8 cellular contexts compared by ENCODE assay signal in genomic region chr3:100041328-100041749, GRCh38.
DNase-seq lines count a peak whose midpoint lies in the region; ATAC-seq lines count a peak whose summit lies in the region.

No MANE protein-coding gene starts in this region.

- H2AFZ ChIP-seq in GM23248 = no peak overlapping the region

- H3K9me3 ChIP-seq in GM23248 (ENCODE audit: low read depth) = no peaks in the 10 kb centered on the region
- H3K9me3 ChIP-seq in skeletal muscle tissue (ENCODE audit: control insufficient read depth in 3 of 3, low read length in 3 of 3) = no peaks in the 10 kb centered on the region

- H3K4me2 ChIP-seq in GM23248 (ENCODE audit: unreplicated experiment) = peak overlapping the region; percentile 74

- H3K27ac ChIP-seq in GM23248 (peak overlapping the region; percentile 96), angular gyrus (ENCODE audit: low read depth, low read length) (peak overlapping the region; percentile 52), skeletal muscle tissue (ENCODE audit: low read depth, low read length) (peak overlapping the region; percentile 85)

- H3K27me3 ChIP-seq in GM23248 (replicated peaks; ENCODE audit: insufficient read depth) = no peaks in the 10 kb centered on the region
- no peaks in the 10 kb centered on the region for H3K27me3 ChIP-seq in skeletal muscle tissue (ENCODE audit: control insufficient read depth in 3 of 3, insufficient read depth in 3 of 3, low read length in 3 of 3)

- intact Hi-C loops in left cardiac atrium (cut with DNase I) = loop anchor here (10.0 kb wide), 3 partner anchors 87 to 167 kb away; no protein-coding TSS in a partner anchor

- H4K20me1 ChIP-seq in GM23248 (ENCODE audit: insufficient read depth) = no peaks in the 10 kb centered on the region

- WGBS in GM23248 (ENCODE audit: low coverage in 1 of 2, low lambda C conversion rate in 2 of 2, missing lambda C conversion rate in 2 of 2), 2 experiments = 3 to 4% methylated on average over 1 of the region's 1 CpG

- H3K4me3 ChIP-seq in GM23248 (peak overlapping the region; percentile 51), skeletal muscle tissue (ENCODE audit: low read length in 3 of 3) (no peak overlapping the region)

- H3K4me1 ChIP-seq in GM23248 (ENCODE audit: insufficient read depth) = peaks cover 55% of the 10 kb centered on the region
- H3K4me1 ChIP-seq in skeletal muscle tissue (ENCODE audit: control insufficient read depth in 3 of 3, insufficient read depth in 3 of 3, low read length in 3 of 3) = peaks cover 31 to 45% (median 42%) of the 10 kb centered on the region in 3 donors

- peak; percentile 61 to 70 for ATAC-seq in left cardiac atrium
- ATAC-seq in GM19397 (IDR thresholded peaks at IDR 0.05; ENCODE audit: unreplicated experiment) = no peak
- no peak for ATAC-seq in HG02884 (IDR thresholded peaks at IDR 0.05; ENCODE audit: unreplicated experiment)

- DNase-seq in GM23248 = peak; percentile 82
- DNase-seq in left cardiac atrium = no peak
- DNase-seq in HUDEP-2 (lab: John Stamatoyannopoulos, UW; ENCODE audit: unreplicated experiment in 76 of 76) = no peak
- no peak for DNase-seq in NCI-H524 (lab: John Stamatoyannopoulos, UW)

- H3K36me3 ChIP-seq in GM23248 (ENCODE audit: low read depth) (no peaks in the 10 kb centered on the region), skeletal muscle tissue (ENCODE audit: control insufficient read depth in 3 of 3, insufficient read depth in 3 of 3, low read length in 3 of 3) (no peaks in the 10 kb centered on the region)

- no peaks in the 10 kb centered on the region for H3K9me2 ChIP-seq in GM23248 (ENCODE audit: insufficient read depth)

- peak overlapping the region; percentile 74 for H3K9ac ChIP-seq in GM23248
- H3K9ac ChIP-seq in skeletal muscle tissue (ENCODE audit: low read depth in 1 of 3, low read length in 3 of 3) = peak overlapping the region in 1 of 3 donors; percentile 59

- H3F3A ChIP-seq in GM23248 (ENCODE audit: insufficient read depth) = peaks cover 64% of the 10 kb centered on the region

- in situ Hi-C loops in GM23248 (cut with MboI) = no loop called here

- H3K79me2 ChIP-seq in GM23248 (ENCODE audit: insufficient read depth) = no peaks in the 10 kb centered on the region

Comparison
In these comparisons a context has a peak if more than half of its experiments do, and no peak if none do; other contexts are left out.
1. ATAC-seq: peak in left cardiac atrium (2 of 2); none in GM19397 (single experiment) and HG02884 (single experiment).
2. Peak in every context shown above with its lines, with median percentiles within 50 percentile points of each other: H3K27ac ChIP-seq.